18 cellular contexts compared by ENCODE assay signal in genomic region chr7:20153567-20153966, GRCh38.
"Had no signal": no experiment of that assay in that cellular context is flagged by ENCODE, and none has a peak within 500 bp of the region (broad histone marks: within the 10 kb centered on the region; RNA-seq: fewer than 3 reads in every experiment).

No MANE protein-coding gene starts in this region.

- H3K27ac ChIP-seq: brain microvascular endothelial cell, coronary artery, gastrocnemius medialis, left ventricle myocardium inferior, testis, upper lobe of right lung had no signal

- H3K4me1 ChIP-seq: gastrocnemius medialis, left ventricle myocardium inferior, testis had no signal

- H3K9me3 ChIP-seq: gastrocnemius medialis, left ventricle myocardium inferior, testis, upper lobe of right lung had no signal

- H3K36me3 ChIP-seq: brain microvascular endothelial cell, gastrocnemius medialis, left ventricle myocardium inferior, upper lobe of right lung had no signal

- H3K27me3 ChIP-seq: brain microvascular endothelial cell, gastrocnemius medialis, testis, upper lobe of right lung had no signal

- H3K4me3 ChIP-seq: coronary artery, gastrocnemius medialis, left ventricle myocardium inferior, testis, upper lobe of right lung had no signal

- DNase-seq: activated CD4-positive, alpha-beta T cell treated with anti-CD3 and anti-CD28 coated beads, Interleukin-2, amount 10 ng/mL, durations not matched to agents 7 days and 5 days; activated CD8-positive, alpha-beta T cell treated with anti-CD3 and anti-CD28 coated beads, Interleukin-2, amount 10 ng/mL, durations not matched to agents 7 days and 5 days; activated effector memory CD4-positive, alpha-beta T cell treated with anti-CD3 and anti-CD28 coated beads, Interleukin-2, amount 50 U/mL, for 16 hours; activated naive CD4-positive, alpha-beta T cell treated with anti-CD3 and anti-CD28 coated beads, Interleukin-2, amount 50 U/mL, for 16 hours; activated T-cell treated with anti-CD3 and anti-CD28 coated beads, Interleukin-2, amount 50 U/mL, for 48 hours; aorta; brain microvascular endothelial cell; gastrocnemius medialis; head of caudate nucleus; left ventricle myocardium inferior; mammary epithelial cell; nephron progenitor cell; nucleus accumbens; stimulated activated CD4-positive, alpha-beta T cell treated with anti-CD3 and anti-CD28 coated beads, Interleukin-2, amount 100 ng/mL, for 24 hours; stimulated activated naive CD8-positive, alpha-beta T cell treated with anti-CD3 and anti-CD28 coated beads, Interleukin-15, amount 100 ng/mL, for 72 hours; testis; upper lobe of right lung had no signal
